In genomic region chr5:122252319-122252718, GRCh38 we compare ENCODE assay signal across 28 cellular contexts. TPM values are rescaled to one million over a fixed set of nuclear protein-coding genes. Genes with fewer than 3 reads are reported as not detected.
DNase-seq lines count a peak whose midpoint lies in the region; ATAC-seq and TF ChIP-seq lines count a peak whose summit lies in the region.
"Had no signal": no experiment of that assay in that cellular context is flagged by ENCODE, and none has a peak within 500 bp of the region (broad histone marks: within the 10 kb centered on the region; RNA-seq: fewer than 3 reads in every experiment).

No MANE protein-coding gene starts in this region.

- H2BK120ac ChIP-seq in mesenchymal stem cell (ENCODE audit: low read depth, low read length): no peak overlapping the region

- no peak overlapping the region for H3K4me2 ChIP-seq in mesenchymal stem cell (ENCODE audit: low read length, poor library complexity, severe bottlenecking)
- H3K4me2 ChIP-seq: BLaER1 had no signal

- H3K79me1 ChIP-seq in mesenchymal stem cell (replicated peaks; ENCODE audit: low read length, poor library complexity, severe bottlenecking): no peaks in the 10 kb centered on the region

- no peak overlapping the region for H3K18ac ChIP-seq in mesenchymal stem cell (ENCODE audit: low read depth in 1 of 2, low read length in 2 of 2)

- no peak overlapping the region for H2AK5ac ChIP-seq in mesenchymal stem cell (ENCODE audit: low read length, severe bottlenecking)

- no peak overlapping the region for H3K27ac ChIP-seq in mesenchymal stem cell (ENCODE audit: low read length, poor library complexity, severe bottlenecking)
- H3K27ac ChIP-seq in gastrocnemius medialis: no peak overlapping the region
- H3K27ac ChIP-seq: BLaER1, ovary, upper lobe of left lung had no signal

- CTCF ChIA-PET in activated CD4-positive, alpha-beta T cell treated with anti-CD3 and anti-CD28 coated beads for 36 hours (lab: Charles Lee): no interaction called here

- H4K91ac ChIP-seq in mesenchymal stem cell (ENCODE audit: low read length): no peak overlapping the region

- no peak overlapping the region for H3K4me3 Mint-ChIP-seq in activated CD4-positive, alpha-beta T cell treated with anti-CD3 and anti-CD28 coated beads for 36 hours
- H3K4me3 Mint-ChIP-seq: activated CD4-positive, alpha-beta T cell treated with anti-CD3 and anti-CD28 coated beads, Interleukin-2, amount 10 ng/mL, durations not matched to agents 7 days and 5 days; activated naive CD8-positive, alpha-beta T cell; immature natural killer cell; nephron progenitor cell; stimulated activated effector memory CD8-positive, alpha-beta T cell treated with anti-CD3 and anti-CD28 coated beads, Interleukin-12 subunit alpha, Interleukin-12 subunit beta, amount 100 ng/mL, for 72 hours had no signal

- H3K27me3 Mint-ChIP-seq in activated CD4-positive, alpha-beta T cell treated with anti-CD3 and anti-CD28 coated beads for 36 hours: no peaks in the 10 kb centered on the region
- H3K27me3 Mint-ChIP-seq: activated CD4-positive, alpha-beta T cell treated with anti-CD3 and anti-CD28 coated beads, Interleukin-2, amount 10 ng/mL, durations not matched to agents 7 days and 5 days had no signal

- no peak overlapping the region for H3K14ac ChIP-seq in mesenchymal stem cell (ENCODE audit: low read length in 2 of 2)

- no peak overlapping the region for H2BK5ac ChIP-seq in mesenchymal stem cell (ENCODE audit: low read depth, low read length, poor library complexity, severe bottlenecking)

- peak overlapping the region; percentile 7 for H2AFZ ChIP-seq in mesenchymal stem cell (ENCODE audit: low read depth, low read length)

- no peak overlapping the region for H3K23ac ChIP-seq in mesenchymal stem cell (ENCODE audit: low read length in 2 of 2)

- H3K4me1 Mint-ChIP-seq in activated CD4-positive, alpha-beta T cell treated with anti-CD3 and anti-CD28 coated beads for 36 hours: no peaks in the 10 kb centered on the region
- H3K4me1 Mint-ChIP-seq: activated CD4-positive, alpha-beta T cell treated with anti-CD3 and anti-CD28 coated beads, Interleukin-2, amount 10 ng/mL, durations not matched to agents 7 days and 5 days; immature natural killer cell; nephron progenitor cell; stimulated activated effector memory CD8-positive, alpha-beta T cell treated with anti-CD3 and anti-CD28 coated beads, Interleukin-12 subunit alpha, Interleukin-12 subunit beta, amount 100 ng/mL, for 72 hours had no signal

- intact Hi-C loops in gastrocnemius medialis (cut with DNase I; ENCODE audit: low total_unique reads): no loop called here
- intact Hi-C loops in activated CD4-positive, alpha-beta T cell treated with anti-CD3 and anti-CD28 coated beads for 36 hours (cut with DNase I, micrococcal nuclease): no loop called here

- no peak for TF ChIP-seq CTCF in gastrocnemius medialis (IDR thresholded peaks at IDR 0.05 in 4 of 5, conservative IDR thresholded peaks at IDR 0.05 in 1 of 5)

- no peak overlapping the region for H3K27ac Mint-ChIP-seq in activated CD4-positive, alpha-beta T cell treated with anti-CD3 and anti-CD28 coated beads for 36 hours
- H3K27ac Mint-ChIP-seq: activated CD4-positive, alpha-beta T cell treated with anti-CD3 and anti-CD28 coated beads, Interleukin-2, amount 10 ng/mL, durations not matched to agents 7 days and 5 days; activated naive CD8-positive, alpha-beta T cell; immature natural killer cell; stimulated activated effector memory CD8-positive, alpha-beta T cell treated with anti-CD3 and anti-CD28 coated beads, Interleukin-12 subunit alpha, Interleukin-12 subunit beta, amount 100 ng/mL, for 72 hours had no signal

- DNase-seq in H4 (ENCODE audit: low spot score) (peak; percentile 61), M059J (ENCODE audit: low read depth) (peak; percentile 27), SW480 (ENCODE audit: low spot score) (peak; percentile 45), mesenchymal stem cell (peak; percentile 50), gastrocnemius medialis (no peak)
- DNase-seq in activated CD4-positive, alpha-beta T cell treated with anti-CD3 and anti-CD28 coated beads for 36 hours: no peak
- DNase-seq: activated CD4-positive, alpha-beta T cell treated with anti-CD3 and anti-CD28 coated beads, Interleukin-2, amount 10 ng/mL, durations not matched to agents 7 days and 5 days; activated effector memory CD4-positive, alpha-beta T cell treated with anti-CD3 and anti-CD28 coated beads, Interleukin-2, amount 50 U/mL, for 16 hours; activated T-cell treated with anti-CD3 and anti-CD28 coated beads, Interleukin-2, amount 50 U/mL, for 1 hour; aorta; DMS79 treated with DMSO at 0.1 percent for 48 hours; GDM1; GOT3; hippocampal formation; immature natural killer cell; NCI-H526 treated with DMSO at 0.1 percent for 48 hours; nephron progenitor cell; ovary; stimulated activated CD4-positive, alpha-beta T cell treated with anti-CD3 and anti-CD28 coated beads, Interleukin-15, amount 100 ng/mL, for 24 hours; SW 1271; T-helper 9 cell; upper lobe of left lung had no signal

- no peaks in the 10 kb centered on the region for H3K4me1 ChIP-seq in mesenchymal stem cell (ENCODE audit: control insufficient read depth, insufficient read depth, low read depth, low read length)
- no peaks in the 10 kb centered on the region for H3K4me1 ChIP-seq in gastrocnemius medialis
- H3K4me1 ChIP-seq: BLaER1, upper lobe of left lung had no signal

- H2BK15ac ChIP-seq in mesenchymal stem cell (ENCODE audit: low read depth, poor library complexity, severe bottlenecking): no peak overlapping the region

- no peak overlapping the region for H2BK12ac ChIP-seq in mesenchymal stem cell (ENCODE audit: low read length in 2 of 2)

- WGBS in mesenchymal stem cell: 7% methylated on average over 1 of the region's 4 CpGs

- TF ChIP-seq POLR2A in gastrocnemius medialis (IDR thresholded peaks at IDR 0.05): no peak

- POLR2A ChIA-PET in activated CD4-positive, alpha-beta T cell treated with anti-CD3 and anti-CD28 coated beads for 36 hours (lab: Charles Lee): no interaction called here

- no peaks in the 10 kb centered on the region for H3K36me3 ChIP-seq in mesenchymal stem cell (ENCODE audit: control insufficient read depth in 1 of 2, insufficient read depth in 2 of 2, low read depth in 1 of 2, low read length in 2 of 2)
- no peaks in the 10 kb centered on the region for H3K36me3 ChIP-seq in gastrocnemius medialis
- H3K36me3 ChIP-seq: BLaER1, ovary, upper lobe of left lung had no signal

- H3K4me3 ChIP-seq in mesenchymal stem cell (ENCODE audit: insufficient read depth in 1 of 2, low read depth in 1 of 2, low read length in 2 of 2) (no peak overlapping the region), gastrocnemius medialis (no peak overlapping the region)
- H3K4me3 ChIP-seq: BLaER1, ovary, upper lobe of left lung had no signal

- no peak overlapping the region for H3K4ac ChIP-seq in mesenchymal stem cell (ENCODE audit: low read depth in 1 of 2, low read length in 2 of 2)

- no peak overlapping the region for H4K8ac ChIP-seq in mesenchymal stem cell (ENCODE audit: low read length)

- no peak for ATAC-seq in GM21723 (IDR thresholded peaks at IDR 0.05; ENCODE audit: unreplicated experiment)
- ATAC-seq in gastrocnemius medialis: no peak
- no peak for ATAC-seq in activated CD4-positive, alpha-beta T cell treated with anti-CD3 and anti-CD28 coated beads for 36 hours
- ATAC-seq: left lobe of liver; Panc1; stimulated activated effector memory CD8-positive, alpha-beta T cell treated with anti-CD3 and anti-CD28 coated beads, Interleukin-12 subunit alpha, Interleukin-12 subunit beta, amount 100 ng/mL, for 72 hours had no signal

- H3K9me3 ChIP-seq in mesenchymal stem cell (ENCODE audit: control insufficient read depth, low read length): peaks cover 33% of the 10 kb centered on the region
- no peaks in the 10 kb centered on the region for H3K9me3 ChIP-seq in gastrocnemius medialis
- H3K9me3 ChIP-seq: ovary had no signal

- H3K27me3 ChIP-seq in mesenchymal stem cell (ENCODE audit: control insufficient read depth in 1 of 2, insufficient read depth in 1 of 2, low read length in 2 of 2) (no peaks in the 10 kb centered on the region), gastrocnemius medialis (no peaks in the 10 kb centered on the region)
- H3K27me3 ChIP-seq: BLaER1, ovary, upper lobe of left lung had no signal

- no peak overlapping the region for H3K9ac ChIP-seq in mesenchymal stem cell (ENCODE audit: low read length)
- H3K9ac ChIP-seq: BLaER1 had no signal

- in situ Hi-C loops in gastrocnemius medialis (cut with MboI; ENCODE audit: low sequenced_read_pairs in 4 of 4): no loop called here

- no peaks in the 10 kb centered on the region for H3K36me3 Mint-ChIP-seq in activated CD4-positive, alpha-beta T cell treated with anti-CD3 and anti-CD28 coated beads for 36 hours (ENCODE audit: low read depth)
- H3K36me3 Mint-ChIP-seq: activated naive CD8-positive, alpha-beta T cell; stimulated activated effector memory CD8-positive, alpha-beta T cell treated with anti-CD3 and anti-CD28 coated beads, Interleukin-12 subunit alpha, Interleukin-12 subunit beta, amount 100 ng/mL, for 72 hours had no signal

- peaks cover 17% of the 10 kb centered on the region for H3K9me3 Mint-ChIP-seq in activated CD4-positive, alpha-beta T cell treated with anti-CD3 and anti-CD28 coated beads for 36 hours (ENCODE audit: low read depth)

RNA-seq across cellular contexts. Expression of gene SNCAIP, which starts 59.7 kb away (rescaled TPM):
- 0.91 and 1.7 TPM in 2 replicates for total RNA-seq in H4 (2014; rRNA removed; shearing (Covaris generic))
- 0.39 and 0.44 TPM in 2 replicates for total RNA-seq in M059J (2014; rRNA removed; shearing (Covaris generic))
- polyA plus RNA-seq in mesenchymal stem cell (2013, experiment 1 of 2): 1.5 TPM
- 1.8 TPM for polyA plus RNA-seq in mesenchymal stem cell (2013, experiment 2 of 2)
- total RNA-seq in gastrocnemius medialis: 1 to 10 TPM in 1 of 4 donors, under 1 TPM in 3; 0.22 to 3.1 (median 0.53) TPM
- total RNA-seq in activated CD4-positive, alpha-beta T cell treated with anti-CD3 and anti-CD28 coated beads for 36 hours: not detected
- total RNA-seq: activated CD4-positive, alpha-beta T cell treated with anti-CD3 and anti-CD28 coated beads, Interleukin-2, amount 10 ng/mL, durations not matched to agents 7 days and 5 days had no signal
- polyA plus RNA-seq: immature natural killer cell had no signal

Comparison
In these comparisons a context has a peak if more than half of its experiments do, and no peak if none do; other contexts are left out.
1. DNase-seq: peak in H4 (single experiment), M059J (single experiment), SW480 (single experiment) and mesenchymal stem cell (single experiment); none in gastrocnemius medialis (0 of 2) and activated CD4-positive, alpha-beta T cell treated with anti-CD3 and anti-CD28 coated beads for 36 hours (single experiment).